Comparison of ENCODE assay signal across 8 cellular contexts in genomic region chr6:169950558-169950957, GRCh38.
DNase-seq lines count a peak whose midpoint lies in the region; ATAC-seq and TF ChIP-seq lines count a peak whose summit lies in the region.

No MANE protein-coding gene starts in this region.

- no peaks in the 10 kb centered on the region for H3K79me2 ChIP-seq in OCI-LY1 (ENCODE audit: insufficient read depth, low read length)

- no peaks in the 10 kb centered on the region for H3K9me3 ChIP-seq in OCI-LY1 (ENCODE audit: low read length)

- H3F3A ChIP-seq in OCI-LY1 (ENCODE audit: insufficient read depth, low read length): no peaks in the 10 kb centered on the region

- H3K9me3 Mint-ChIP-seq in T-helper 2 cell treated with Interferon-gamma antibody and Interleukin-4, amounts not matched to agents 5 μg/mL and 100 μg/mL, for 36 hours: no peaks in the 10 kb centered on the region

- DNase-seq in stimulated activated naive CD4-positive, alpha-beta T cell (lab: John Stamatoyannopoulos, UW): peak in 4 of 6 experiments; percentile 6 to 43 (median 16)
- no peak for DNase-seq in stimulated activated naive CD4-positive, alpha-beta T cell treated with Interleukin-2 at 50 U/mL for 16 hours (lab: John Stamatoyannopoulos, UW)
- DNase-seq in fibroblast of gingiva (ENCODE audit: low read depth) (peak; percentile 20), NCI-H2196 (lab: John Stamatoyannopoulos, UW; ENCODE audit: unreplicated experiment) (no peak)
- DNase-seq in T-helper 2 cell treated with Interferon-gamma antibody and Interleukin-4, amounts not matched to agents 5 μg/mL and 100 μg/mL, for 36 hours (ENCODE audit: low spot score): no peak

- H3K9me2 ChIP-seq in OCI-LY1 (ENCODE audit: low read depth, low read length): no peaks in the 10 kb centered on the region

- peaks cover 5% of the 10 kb centered on the region for H3K4me1 Mint-ChIP-seq in T-helper 2 cell treated with Interferon-gamma antibody and Interleukin-4, amounts not matched to agents 5 μg/mL and 100 μg/mL, for 36 hours (ENCODE audit: low read depth)

- H3K27me3 ChIP-seq in OCI-LY1 (ENCODE audit: insufficient read depth, low read length): no peaks in the 10 kb centered on the region

- no peak overlapping the region for H3K9ac ChIP-seq in OCI-LY1 (ENCODE audit: low read length)

- no peak overlapping the region for H3K4me2 ChIP-seq in OCI-LY1 (ENCODE audit: low read length)

- H3K27me3 Mint-ChIP-seq in T-helper 2 cell treated with Interferon-gamma antibody and Interleukin-4, amounts not matched to agents 5 μg/mL and 100 μg/mL, for 36 hours (ENCODE audit: low read depth): peaks cover 11% of the 10 kb centered on the region

- H3K4me3 ChIP-seq in OCI-LY1 (ENCODE audit: low read depth, low read length, poor library complexity, severe bottlenecking): no peak overlapping the region

- H3K27ac Mint-ChIP-seq in T-helper 2 cell treated with Interferon-gamma antibody and Interleukin-4, amounts not matched to agents 5 μg/mL and 100 μg/mL, for 36 hours: no peak overlapping the region

- peak; percentile 56 for TF ChIP-seq CTCF in OCI-LY1 (IDR thresholded peaks at IDR 0.05; ENCODE audit: low read length)

- no peak overlapping the region for H3K27ac ChIP-seq in OCI-LY1 (ENCODE audit: low read depth, low read length, poor library complexity, severe bottlenecking)

- no peaks in the 10 kb centered on the region for H3K36me3 Mint-ChIP-seq in T-helper 2 cell treated with Interferon-gamma antibody and Interleukin-4, amounts not matched to agents 5 μg/mL and 100 μg/mL, for 36 hours (ENCODE audit: low read depth)

- no peaks in the 10 kb centered on the region for H3K4me1 ChIP-seq in OCI-LY1 (ENCODE audit: insufficient read depth, low read length, severe bottlenecking)

- no peaks in the 10 kb centered on the region for H3K36me3 ChIP-seq in OCI-LY1 (ENCODE audit: insufficient read depth, low read length)

- no peak overlapping the region for H2AFZ ChIP-seq in OCI-LY1 (ENCODE audit: low read length)

- ATAC-seq in HG03097 (IDR thresholded peaks at IDR 0.05; ENCODE audit: low FRiP score, unreplicated experiment) (no peak), GM19328 (IDR thresholded peaks at IDR 0.05; ENCODE audit: unreplicated experiment) (no peak)

- no peaks in the 10 kb centered on the region for H4K20me1 ChIP-seq in OCI-LY1 (ENCODE audit: insufficient read depth, low read length)

- no peak overlapping the region for H3K4me3 Mint-ChIP-seq in T-helper 2 cell treated with Interferon-gamma antibody and Interleukin-4, amounts not matched to agents 5 μg/mL and 100 μg/mL, for 36 hours

Comparison
In these comparisons a context has a peak if more than half of its experiments do, and no peak if none do; other contexts are left out.
1. DNase-seq: peak in stimulated activated naive CD4-positive, alpha-beta T cell (4 of 6) and fibroblast of gingiva (single experiment); none in stimulated activated naive CD4-positive, alpha-beta T cell treated with Interleukin-2 at 50 U/mL for 16 hours (single experiment), T-helper 2 cell treated with Interferon-gamma antibody and Interleukin-4, amounts not matched to agents 5 μg/mL and 100 μg/mL, for 36 hours (single experiment) and NCI-H2196 (single experiment).